In genomic region chr6:148737806-148738205, GRCh38 we compare ENCODE assay signal across 4 cellular contexts.
"Had no signal": no experiment of that assay in that cellular context is flagged by ENCODE, and none has a peak within 500 bp of the region (broad histone marks: within the 10 kb centered on the region; RNA-seq: fewer than 3 reads in every experiment).

No MANE protein-coding gene starts in this region.

- H3K4me3 Mint-ChIP-seq: GM23338, H9 had no signal

- H3K4me3 ChIP-seq: GM23338 had no signal

- H3K9me3 Mint-ChIP-seq: GM23338 had no signal

- DNase-seq: H9, HCEC 1CT, IMR-90 had no signal

- H3K27ac Mint-ChIP-seq: GM23338, H9 had no signal

- ATAC-seq: GM23338 had no signal
